Comparison of ENCODE assay signal across 22 cellular contexts in the genomic region with DNA sequence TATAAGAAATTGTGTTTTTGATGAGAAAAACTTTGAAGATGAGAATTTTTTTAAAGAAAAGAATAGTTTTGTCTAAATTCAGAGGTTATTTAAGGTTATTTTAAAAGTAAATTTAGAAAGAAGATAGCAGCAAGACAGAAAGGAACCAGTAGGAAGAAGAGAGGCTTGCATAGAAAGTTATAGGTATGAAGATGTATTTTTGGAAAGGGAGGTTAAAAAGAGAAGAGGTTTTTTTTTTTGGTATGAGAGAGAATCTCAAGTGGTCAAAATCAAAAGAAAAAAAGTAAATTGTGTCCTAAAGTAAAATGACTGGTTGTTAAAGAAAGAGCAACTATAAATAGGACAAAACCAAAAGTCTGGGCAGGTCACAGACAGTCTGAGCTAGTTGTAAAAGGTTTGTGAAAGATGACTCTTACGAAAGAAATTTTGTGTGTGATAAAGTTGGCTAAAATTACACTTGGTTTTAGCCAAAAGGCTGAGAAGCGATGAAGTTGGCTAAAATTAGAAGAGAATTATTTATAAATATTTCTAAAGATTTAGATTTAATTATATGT. TPM values are rescaled to one million over a fixed set of nuclear protein-coding genes. Genes with fewer than 3 reads are reported as not detected.
DNase-seq lines count a peak whose midpoint lies in the region; ATAC-seq, FAIRE-seq and TF ChIP-seq lines count a peak whose summit lies in the region.
"Had no signal": no experiment of that assay in that cellular context is flagged by ENCODE, and none has a peak within 500 bp of the region (broad histone marks: within the 10 kb centered on the region; RNA-seq: fewer than 3 reads in every experiment).

No MANE protein-coding gene starts in this region.

- no peaks in the 10 kb centered on the region for H3K36me3 ChIP-seq in astrocyte (ENCODE audit: insufficient read depth, low read length)
- H3K36me3 ChIP-seq in Caco-2 (ENCODE audit: control insufficient read depth, insufficient read depth, low read length), result no peaks in the 10 kb centered on the region
- H3K36me3 ChIP-seq: adrenal gland, HAP-1, lower lobe of right lung had no signal

- no peak overlapping the region for H3K4me3 ChIP-seq in astrocyte (ENCODE audit: insufficient read depth, low read depth, low read length)
- H3K4me3 ChIP-seq in Caco-2 (ENCODE audit: low read depth, low read length), result no peak overlapping the region
- H3K4me3 ChIP-seq: A549, adrenal gland, HAP-1, lower lobe of right lung, smooth muscle cell had no signal

- no peak overlapping the region for H2AFZ ChIP-seq in astrocyte (ENCODE audit: low read depth, low read length)

- ATAC-seq in GM21390 (IDR thresholded peaks at IDR 0.05; ENCODE audit: unreplicated experiment), result peak; percentile 85
- ATAC-seq in HG03060 (IDR thresholded peaks at IDR 0.05; ENCODE audit: low read depth, unreplicated experiment), result peak; percentile 66
- no peak for ATAC-seq in HG03196 (IDR thresholded peaks at IDR 0.05; ENCODE audit: unreplicated experiment)
- ATAC-seq: A549; lower lobe of right lung; naive thymus-derived CD8-positive, alpha-beta T cell; stimulated activated memory B cell treated with anti-CD40 and anti-IgM and Interleukin-4, amounts not matched to agents 10 μg/mL and 1 μg/mL and 100 μg/mL, for 72 hours had no signal

- H3K4me3 Mint-ChIP-seq in astrocyte (ENCODE audit: unreplicated experiment), result no peak overlapping the region
- H3K4me3 Mint-ChIP-seq in activated naive CD8-positive, alpha-beta T cell treated with anti-CD3 and anti-CD28 coated beads for 36 hours, result no peak overlapping the region
- H3K4me3 Mint-ChIP-seq in Caco-2 (ENCODE audit: unreplicated experiment), result no peak overlapping the region
- H3K4me3 Mint-ChIP-seq: activated T-helper 1 cell treated with anti-CD3 and anti-CD28 coated beads, Interleukin-12 subunit alpha, Interleukin-12 subunit beta, Interleukin-2, Interleukin-4 antibody, amounts not matched to agents 30 ng/mL and 10 ng/mL and 1 ng/mL, durations not matched to agents 14 hours and 24 hours and 36 hours; CD4-positive, alpha-beta memory T cell; naive thymus-derived CD8-positive, alpha-beta T cell; stimulated activated memory B cell treated with anti-CD40 and anti-IgM and Interleukin-4, amounts not matched to agents 10 μg/mL and 1 μg/mL and 100 μg/mL, for 72 hours had no signal

- CTCF ChIA-PET in Caco-2 (lab: Charles Lee), result no interaction called here

- no peaks in the 10 kb centered on the region for H3K79me2 ChIP-seq in astrocyte (ENCODE audit: insufficient read depth, low read length)

- POLR2A ChIA-PET in Caco-2 (lab: Charles Lee), result no interaction called here

- no TSS peak for BruUV-seq in Caco-2 (replicated peaks; lab: Mats Ljungman, UMichigan)

- no peak overlapping the region for H3K27ac ChIP-seq in astrocyte (ENCODE audit: low read depth, low read length)
- H3K27ac ChIP-seq: A549, adrenal gland, lower lobe of right lung had no signal

- H3K27me3 Mint-ChIP-seq in astrocyte (ENCODE audit: low read depth, unreplicated experiment) (no peaks in the 10 kb centered on the region), Caco-2 (ENCODE audit: insufficient read depth, unreplicated experiment) (no peaks in the 10 kb centered on the region)
- H3K27me3 Mint-ChIP-seq in activated naive CD8-positive, alpha-beta T cell treated with anti-CD3 and anti-CD28 coated beads for 36 hours, result no peaks in the 10 kb centered on the region
- H3K27me3 Mint-ChIP-seq: CD4-positive, alpha-beta memory T cell; naive thymus-derived CD8-positive, alpha-beta T cell; stimulated activated memory B cell treated with anti-CD40 and anti-IgM and Interleukin-4, amounts not matched to agents 10 μg/mL and 1 μg/mL and 100 μg/mL, for 72 hours had no signal

- no peaks in the 10 kb centered on the region for H3K4me1 ChIP-seq in astrocyte (ENCODE audit: insufficient read depth, low read length)
- H3K4me1 ChIP-seq in Caco-2, result no peaks in the 10 kb centered on the region
- H3K4me1 ChIP-seq: A549, adrenal gland, HAP-1, lower lobe of right lung had no signal

- no peaks in the 10 kb centered on the region for H3K36me3 Mint-ChIP-seq in astrocyte (ENCODE audit: low read depth, unreplicated experiment)
- no peaks in the 10 kb centered on the region for H3K36me3 Mint-ChIP-seq in activated naive CD8-positive, alpha-beta T cell treated with anti-CD3 and anti-CD28 coated beads for 36 hours
- no peaks in the 10 kb centered on the region for H3K36me3 Mint-ChIP-seq in Caco-2 (ENCODE audit: insufficient read depth, unreplicated experiment)
- H3K36me3 Mint-ChIP-seq: CD4-positive, alpha-beta memory T cell; naive thymus-derived CD8-positive, alpha-beta T cell; stimulated activated memory B cell treated with anti-CD40 and anti-IgM and Interleukin-4, amounts not matched to agents 10 μg/mL and 1 μg/mL and 100 μg/mL, for 72 hours had no signal

- DNase-seq in GM03348 (ENCODE audit: low spot score) (peak; percentile 22), astrocyte (ENCODE audit: low read depth) (peak; percentile 49), NCI-H524 treated with DMSO at 0.1 percent for 48 hours (lab: John Stamatoyannopoulos, UW) (no peak), Caco-2 (no peak)
- DNase-seq in activated naive CD8-positive, alpha-beta T cell treated with anti-CD3 and anti-CD28 coated beads for 36 hours, result no peak
- DNase-seq: activated CD4-positive, alpha-beta T cell treated with anti-CD3 and anti-CD28 coated beads, Interleukin-2, amount 50 U/mL, for 4 hours; adrenal gland; CD4-positive, alpha-beta memory T cell; lower lobe of right lung; naive thymus-derived CD8-positive, alpha-beta T cell; NCI-H1694 treated with DMSO at 0.1 percent for 48 hours; NCI-H510A; SK-N-SH had no signal

- no peaks in the 10 kb centered on the region for H3K27me3 ChIP-seq in astrocyte (ENCODE audit: insufficient read depth, low read length)
- H3K27me3 ChIP-seq in Caco-2 (replicated peaks; ENCODE audit: control insufficient read depth, insufficient read depth, low read length), result no peaks in the 10 kb centered on the region
- H3K27me3 ChIP-seq: adrenal gland had no signal

- no peak overlapping the region for H3K4me2 ChIP-seq in astrocyte (ENCODE audit: low read length)
- H3K4me2 ChIP-seq: A549, SK-N-SH, smooth muscle cell had no signal

- H3K4me1 Mint-ChIP-seq in astrocyte (ENCODE audit: low read depth, unreplicated experiment) (peaks cover 2% of the 10 kb centered on the region), Caco-2 (ENCODE audit: low read depth, unreplicated experiment) (no peaks in the 10 kb centered on the region)
- no peaks in the 10 kb centered on the region for H3K4me1 Mint-ChIP-seq in activated naive CD8-positive, alpha-beta T cell treated with anti-CD3 and anti-CD28 coated beads for 36 hours
- H3K4me1 Mint-ChIP-seq: CD4-positive, alpha-beta memory T cell; naive thymus-derived CD8-positive, alpha-beta T cell; stimulated activated memory B cell treated with anti-CD40 and anti-IgM and Interleukin-4, amounts not matched to agents 10 μg/mL and 1 μg/mL and 100 μg/mL, for 72 hours had no signal

- no peak overlapping the region for H3K9ac ChIP-seq in astrocyte (ENCODE audit: low read length)
- H3K9ac ChIP-seq: SK-N-SH had no signal

- no peaks in the 10 kb centered on the region for H3K9me3 ChIP-seq in astrocyte (ENCODE audit: insufficient read depth, low read depth, low read length)
- H3K9me3 ChIP-seq in Caco-2, result no peaks in the 10 kb centered on the region
- H3K9me3 ChIP-seq: A549, adrenal gland, HAP-1, lower lobe of right lung, SK-N-SH had no signal

- TF ChIP-seq CTCF in astrocyte (IDR thresholded peaks at IDR 0.05; ENCODE audit: insufficient read depth, low read depth, low read length), result no peak
- TF ChIP-seq CTCF in Caco-2 (IDR thresholded peaks at IDR 0.05; ENCODE audit: insufficient read depth in 1 of 2, low read depth in 1 of 2, low read length in 1 of 2, severe bottlenecking in 1 of 2, unreplicated experiment in 1 of 2), result no peak

- no peak for FAIRE-seq in astrocyte (lab: Jason Lieb, UNC)
- FAIRE-seq: A549, GM12891 had no signal

- H4K20me1 ChIP-seq in astrocyte (ENCODE audit: insufficient read depth, low read length), result no peaks in the 10 kb centered on the region

- H3K9me3 Mint-ChIP-seq in astrocyte (ENCODE audit: unreplicated experiment) (peaks cover 1% of the 10 kb centered on the region), Caco-2 (ENCODE audit: unreplicated experiment) (no peaks in the 10 kb centered on the region)
- no peaks in the 10 kb centered on the region for H3K9me3 Mint-ChIP-seq in activated naive CD8-positive, alpha-beta T cell treated with anti-CD3 and anti-CD28 coated beads for 36 hours
- H3K9me3 Mint-ChIP-seq: activated T-helper 1 cell treated with anti-CD3 and anti-CD28 coated beads, Interleukin-12 subunit alpha, Interleukin-12 subunit beta, Interleukin-2, Interleukin-4 antibody, amounts not matched to agents 30 ng/mL and 10 ng/mL and 1 ng/mL, durations not matched to agents 14 hours and 24 hours and 36 hours; CD4-positive, alpha-beta memory T cell; naive thymus-derived CD8-positive, alpha-beta T cell; stimulated activated memory B cell treated with anti-CD40 and anti-IgM and Interleukin-4, amounts not matched to agents 10 μg/mL and 1 μg/mL and 100 μg/mL, for 72 hours had no signal

- H3K27ac Mint-ChIP-seq in astrocyte (ENCODE audit: unreplicated experiment) (no peak overlapping the region), Caco-2 (ENCODE audit: unreplicated experiment) (no peak overlapping the region)
- H3K27ac Mint-ChIP-seq in activated naive CD8-positive, alpha-beta T cell treated with anti-CD3 and anti-CD28 coated beads for 36 hours, result no peak overlapping the region
- H3K27ac Mint-ChIP-seq: activated T-helper 1 cell treated with anti-CD3 and anti-CD28 coated beads, Interleukin-12 subunit alpha, Interleukin-12 subunit beta, Interleukin-2, Interleukin-4 antibody, amounts not matched to agents 30 ng/mL and 10 ng/mL and 1 ng/mL, durations not matched to agents 14 hours and 24 hours and 36 hours; CD4-positive, alpha-beta memory T cell; naive thymus-derived CD8-positive, alpha-beta T cell; stimulated activated memory B cell treated with anti-CD40 and anti-IgM and Interleukin-4, amounts not matched to agents 10 μg/mL and 1 μg/mL and 100 μg/mL, for 72 hours had no signal

- intact Hi-C loops in Caco-2 (cut with micrococcal nuclease; ENCODE audit: unreplicated experiment), result no loop called here

RNA-seq across cellular contexts. Expression of gene EIF4E, which starts 16.4 kb away (rescaled TPM):
- total RNA-seq in astrocyte, result 103 and 110 TPM in 2 replicates
- total RNA-seq in activated naive CD8-positive, alpha-beta T cell treated with anti-CD3 and anti-CD28 coated beads for 36 hours, result 100 to 1,000 TPM; 179 to 181 TPM
- total RNA-seq in Caco-2 (2022), result 140 and 151 TPM in 2 replicates

RNA-seq across cellular contexts. Expression of gene METAP1, which starts 50.1 kb away (rescaled TPM):
- total RNA-seq in astrocyte (54.2 and 60.9 TPM in 2 replicates), Caco-2 (2022) (75.2 and 83.0 TPM in 2 replicates)
- total RNA-seq in activated naive CD8-positive, alpha-beta T cell treated with anti-CD3 and anti-CD28 coated beads for 36 hours, result 10 to 100 TPM; 68.7 to 71.5 TPM

Comparison
In these comparisons a context has a peak if more than half of its experiments do, and no peak if none do; other contexts are left out.
1. DNase-seq: peak in GM03348 (single experiment) and astrocyte (single experiment); none in NCI-H524 treated with DMSO at 0.1 percent for 48 hours (single experiment), activated naive CD8-positive, alpha-beta T cell treated with anti-CD3 and anti-CD28 coated beads for 36 hours (single experiment) and Caco-2 (0 of 2).